Comparison of ENCODE assay signal across 9 cellular contexts in the genomic region with DNA sequence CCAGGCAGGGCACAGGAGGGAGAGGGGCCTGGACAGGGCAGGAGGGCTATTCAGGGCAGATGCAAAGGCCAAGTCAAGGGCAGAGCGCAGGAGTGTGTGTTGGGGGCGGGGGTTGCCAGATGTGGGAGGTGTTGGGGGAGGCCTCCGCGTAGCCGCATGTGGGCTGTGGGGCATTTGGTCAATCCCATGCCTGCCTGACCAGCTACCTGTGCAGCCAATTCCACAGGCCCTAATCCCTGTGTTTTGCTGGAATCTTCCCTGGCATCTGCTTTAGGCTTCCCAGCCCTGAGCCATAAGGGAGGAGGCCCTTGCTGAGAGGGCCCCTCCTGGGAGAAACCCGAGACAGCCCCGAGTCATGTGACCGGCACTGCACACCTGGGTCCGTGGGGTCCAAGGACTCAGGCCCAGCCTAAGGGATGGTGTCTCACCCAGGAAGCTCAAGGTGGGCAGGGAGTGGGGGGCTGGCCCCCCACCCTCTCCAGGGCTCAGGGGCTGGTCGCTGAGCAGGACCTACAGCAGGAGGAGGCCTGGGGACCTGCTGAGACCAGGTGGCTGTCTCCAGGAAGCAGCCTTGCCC. TPM values are rescaled to one million over a fixed set of nuclear protein-coding genes. Genes with fewer than 3 reads are reported as not detected.
DNase-seq lines count a peak whose midpoint lies in the region; ATAC-seq, FAIRE-seq and TF ChIP-seq lines count a peak whose summit lies in the region.
"Had no signal": no experiment of that assay in that cellular context is flagged by ENCODE, and none has a peak within 500 bp of the region (broad histone marks: within the 10 kb centered on the region; RNA-seq: fewer than 3 reads in every experiment).

No MANE protein-coding gene starts in this region.

- peak overlapping the region; percentile 98 for H3K27ac Mint-ChIP-seq in activated CD8-positive, alpha-beta T cell treated with anti-CD3 and anti-CD28 coated beads, Interleukin-2, amount 10 ng/mL, durations not matched to agents 7 days and 5 days

- H3K9ac ChIP-seq in HepG2 (ENCODE audit: insufficient read depth, low read depth, low read length) = no peak overlapping the region

- H3K27me3 Mint-ChIP-seq in activated CD8-positive, alpha-beta T cell treated with anti-CD3 and anti-CD28 coated beads, Interleukin-2, amount 10 ng/mL, durations not matched to agents 7 days and 5 days (ENCODE audit: low read depth) = no peaks in the 10 kb centered on the region
- H3K27me3 Mint-ChIP-seq: brain had no signal

- no peak for TF ChIP-seq CTCF in HepG2 (CRISPR knock-in tag; IDR thresholded peaks at IDR 0.05)

- H3K79me2 ChIP-seq in HepG2 (ENCODE audit: insufficient read depth, low read length) = no peaks in the 10 kb centered on the region

- POLR2A ChIA-PET in activated CD8-positive, alpha-beta T cell treated with anti-CD3 and anti-CD28 coated beads, Interleukin-2, amount 10 ng/mL, durations not matched to agents 7 days and 5 days (lab: Charles Lee) = interaction anchor here (0.8 to 5.3 kb wide), 7 partner anchors 10 to 57 kb away, joined by 3 to 56 read pairs (median 5); partner anchors contain the start of genes IL27RA and RFX1
- POLR2A ChIA-PET in HepG2 (lab: Yijun Ruan, JAX) = no interaction called here

- in situ Hi-C loops in HepG2 (cut with HindIII; ENCODE audit: extremely low pct_ligation_motif_present, low pct_unique_long_range_greater_than_20kb) = no loop called here

- no peak overlapping the region for H2AFZ ChIP-seq in HepG2 (ENCODE audit: low read length)

- TF ChIP-seq POLR2A in HepG2 (IDR thresholded peaks at IDR 0.05; ENCODE audit: insufficient read depth in 1 of 2, low read depth in 2 of 2, low read length in 2 of 2) = no peak

- TF ChIP-seq EP300 in HepG2 (IDR thresholded peaks at IDR 0.05; ENCODE audit: low read depth in 2 of 2, low read length in 2 of 2) = no peak
- no peak for TF ChIP-seq EP300 in HepG2 (CRISPR knock-in tag; IDR thresholded peaks at IDR 0.05; ENCODE audit: borderline replicate concordance)

- WGBS in HepG2 (ENCODE audit: low lambda C conversion rate) = 58% methylated on average over 2 of the region's 10 CpGs

- peak overlapping the region; percentile 33; the same call in 1 of the 2 replicates for H3K4me2 ChIP-seq in HepG2 (ENCODE audit: low read depth, low read length)

- CTCF ChIA-PET in activated CD8-positive, alpha-beta T cell treated with anti-CD3 and anti-CD28 coated beads, Interleukin-2, amount 10 ng/mL, durations not matched to agents 7 days and 5 days (lab: Charles Lee) = interaction anchor here (1.1 to 2.7 kb wide), 6 partner anchors 15 to 105 kb away, joined by 3 to 9 read pairs (median 4); partner anchors contain the start of gene DCAF15
- CTCF ChIA-PET in HepG2 (lab: Yijun Ruan, JAX; ENCODE audit: low intra/inter-chr PET ratio, low total read pairs) = no interaction called here

- no TSS peak for BruUV-seq in HepG2 (replicated peaks; lab: Mats Ljungman, UMichigan)

- no peak for TF ChIP-seq RAD21 in HepG2 (CRISPR knock-in tag; IDR thresholded peaks at IDR 0.05)

- peaks cover 35% of the 10 kb centered on the region for H3K4me1 ChIP-seq in HepG2 (ENCODE audit: insufficient read depth, low read length)

- peak; percentile 12 for ATAC-seq in HG03439 (IDR thresholded peaks at IDR 0.05; ENCODE audit: unreplicated experiment)
- peak; percentile 1 for ATAC-seq in activated CD8-positive, alpha-beta T cell treated with anti-CD3 and anti-CD28 coated beads, Interleukin-2, amount 10 ng/mL, durations not matched to agents 7 days and 5 days
- ATAC-seq in HepG2 = peak; percentile 32
- no peak for ATAC-seq in HG03097 (IDR thresholded peaks at IDR 0.05; ENCODE audit: low FRiP score, unreplicated experiment)

- intact Hi-C loops in HepG2 (cut with micrococcal nuclease; ENCODE audit: unreplicated experiment) = no loop called here

- H3K27me3 ChIP-seq in HepG2 (ENCODE audit: control insufficient read depth in 1 of 2, insufficient read depth in 2 of 2, low read length in 2 of 2) = no peaks in the 10 kb centered on the region

- peaks cover 5 to 16% of the 10 kb centered on the region in 2 experiments; a peak in 3 of 5 replicates for H3K36me3 ChIP-seq in HepG2 (replicated peaks in 1 of 2; ENCODE audit: control insufficient read depth in 1 of 2, insufficient read depth in 2 of 2, low read length in 2 of 2)

- peaks cover 91% of the 10 kb centered on the region for H3K4me1 Mint-ChIP-seq in activated CD8-positive, alpha-beta T cell treated with anti-CD3 and anti-CD28 coated beads, Interleukin-2, amount 10 ng/mL, durations not matched to agents 7 days and 5 days (ENCODE audit: low read depth)
- H3K4me1 Mint-ChIP-seq: brain had no signal

- H3K4me3 Mint-ChIP-seq in activated CD8-positive, alpha-beta T cell treated with anti-CD3 and anti-CD28 coated beads, Interleukin-2, amount 10 ng/mL, durations not matched to agents 7 days and 5 days = peak overlapping the region; percentile 69
- H3K4me3 Mint-ChIP-seq: brain had no signal

- no peaks in the 10 kb centered on the region for H4K20me1 ChIP-seq in HepG2 (ENCODE audit: insufficient read depth, low read length)

- H3K9me3 Mint-ChIP-seq in activated CD8-positive, alpha-beta T cell treated with anti-CD3 and anti-CD28 coated beads, Interleukin-2, amount 10 ng/mL, durations not matched to agents 7 days and 5 days (ENCODE audit: insufficient read depth) = no peaks in the 10 kb centered on the region
- H3K9me3 Mint-ChIP-seq: brain had no signal

- DNase-seq in stimulated activated CD4-positive, alpha-beta T cell treated with anti-CD3 and anti-CD28 coated beads, Interleukin-4, amount 100 ng/mL, for 1 hour = peak; percentile 31
- no peak for DNase-seq in stimulated activated CD4-positive, alpha-beta T cell treated with anti-CD3 and anti-CD28 coated beads, Interleukin-12 subunit alpha, Interleukin-12 subunit beta, amount 100 ng/mL, for 4 hours
- DNase-seq in activated CD8-positive, alpha-beta T cell treated with anti-CD3 and anti-CD28 coated beads, Interleukin-2, amount 10 ng/mL, durations not matched to agents 7 days and 5 days = no peak
- DNase-seq in HepG2 (ENCODE audit: low spot score) = no peak
- DNase-seq in NCI-H748 (lab: John Stamatoyannopoulos, UW; ENCODE audit: unreplicated experiment) = no peak
- no peak for DNase-seq in nucleus accumbens (lab: John Stamatoyannopoulos, UW)

- H3K4me3 ChIP-seq in HepG2 (replicated peaks in 1 of 3; ENCODE audit: insufficient read depth in 1 of 3, low read depth in 2 of 3, low read length in 3 of 3) = no peak overlapping the region

- no peak for FAIRE-seq in HepG2 (lab: Jason Lieb, UNC)

- peak overlapping the region; percentile 5 for H3K27ac ChIP-seq in HepG2 (ENCODE audit: extremely low read length, insufficient read depth, low read length)

- no peaks in the 10 kb centered on the region for H3K9me3 ChIP-seq in HepG2 (ENCODE audit: low read length)

- peaks cover 35% of the 10 kb centered on the region for H3K36me3 Mint-ChIP-seq in activated CD8-positive, alpha-beta T cell treated with anti-CD3 and anti-CD28 coated beads, Interleukin-2, amount 10 ng/mL, durations not matched to agents 7 days and 5 days (ENCODE audit: low read depth)

RNA-seq across cellular contexts. Expression of gene RFX1, which starts 20.3 kb away (rescaled TPM):
- 10 to 100 TPM; 15.9 to 17.7 TPM for total RNA-seq in activated CD8-positive, alpha-beta T cell treated with anti-CD3 and anti-CD28 coated beads, Interleukin-2, amount 10 ng/mL, durations not matched to agents 7 days and 5 days
- total RNA-seq in HepG2 (2016; rRNA removed; fragmentation: Illumina TruSeq; extraction: Trizol) = 1.3 and 1.4 TPM in 2 replicates
- total RNA-seq in HepG2 (2016; cell fraction: cytosol; rRNA removed; fragmentation: Illumina TruSeq; extraction: Trizol; ENCODE audit: low read depth) = 0.62 and 1.0 TPM in 2 replicates
- 1.2 and 1.9 TPM in 2 replicates for total RNA-seq in HepG2 (2016; cell fraction: insoluble cytoplasmic fraction; rRNA removed; fragmentation: Illumina TruSeq; extraction: Trizol)
- total RNA-seq in HepG2 (2016; cell fraction: membrane; rRNA removed; fragmentation: Illumina TruSeq; extraction: Trizol) = 1.2 and 1.6 TPM in 2 replicates
- 2.1 and 2.3 TPM in 2 replicates for total RNA-seq in HepG2 (2016; cell fraction: nucleus; rRNA removed; fragmentation: Illumina TruSeq; extraction: Trizol)
- polyA plus RNA-seq in HepG2 (2011; rRNA removed) = 0.56 and 1.1 TPM in 2 replicates
- 0.14 and 0.17 TPM in 2 replicates for polyA plus RNA-seq in HepG2 (2011; cell fraction: cytosol; rRNA removed)
- polyA plus RNA-seq in HepG2 (2011; cell fraction: nucleus; rRNA removed) = 5.8 and 9.2 TPM in 2 replicates
- polyA plus RNA-seq in HepG2 (2012) = 2.1 and 3.0 TPM in 2 replicates
- polyA plus RNA-seq in HepG2 (2016; cell fraction: cytosol; fragmentation: Illumina TruSeq; extraction: Trizol; ENCODE audit: low read depth) = 0.23 and 0.45 TPM in 2 replicates
- 1.9 and 3.5 TPM in 2 replicates for polyA plus RNA-seq in HepG2 (2016; cell fraction: insoluble cytoplasmic fraction; fragmentation: Illumina TruSeq; extraction: Trizol; ENCODE audit: low read depth)
- 0.90 and 1.1 TPM in 2 replicates for polyA plus RNA-seq in HepG2 (2016; cell fraction: membrane; fragmentation: Illumina TruSeq; extraction: Trizol; ENCODE audit: low read depth)
- polyA plus RNA-seq in HepG2 (2016; cell fraction: nucleus; fragmentation: Illumina TruSeq; extraction: Trizol; ENCODE audit: insufficient read depth, low read depth) = 8.9 and 9.5 TPM in 2 replicates
- 1.2 and 1.4 TPM in 2 replicates for polyA minus RNA-seq in HepG2 (2011; rRNA and poly(A)+ RNA removed; ENCODE audit: low replicate concordance)
- polyA minus RNA-seq in HepG2 (2011; cell fraction: cytosol; rRNA and poly(A)+ RNA removed) = 1.5 and 2.4 TPM in 2 replicates
- polyA minus RNA-seq in HepG2 (2011; cell fraction: nucleus; rRNA and poly(A)+ RNA removed) = 1.1 and 3.0 TPM in 2 replicates

RNA-seq across cellular contexts. Expression of gene DCAF15, which starts 33.5 kb away (rescaled TPM):
- total RNA-seq in activated CD8-positive, alpha-beta T cell treated with anti-CD3 and anti-CD28 coated beads, Interleukin-2, amount 10 ng/mL, durations not matched to agents 7 days and 5 days = 100 to 1,000 TPM in 1 of 2 experiments, 10 to 100 TPM in 1; 90.1 to 104 TPM
- 8.5 and 14.0 TPM in 2 replicates for total RNA-seq in HepG2 (2016; rRNA removed; fragmentation: Illumina TruSeq; extraction: Trizol)
- 11.3 and 12.1 TPM in 2 replicates for total RNA-seq in HepG2 (2016; cell fraction: cytosol; rRNA removed; fragmentation: Illumina TruSeq; extraction: Trizol; ENCODE audit: low read depth)
- total RNA-seq in HepG2 (2016; cell fraction: insoluble cytoplasmic fraction; rRNA removed; fragmentation: Illumina TruSeq; extraction: Trizol) = 7.3 and 14.2 TPM in 2 replicates
- total RNA-seq in HepG2 (2016; cell fraction: membrane; rRNA removed; fragmentation: Illumina TruSeq; extraction: Trizol) = 13.3 and 15.4 TPM in 2 replicates
- 12.9 and 17.6 TPM in 2 replicates for total RNA-seq in HepG2 (2016; cell fraction: nucleus; rRNA removed; fragmentation: Illumina TruSeq; extraction: Trizol)
- 13.5 and 13.6 TPM in 2 replicates for polyA plus RNA-seq in HepG2 (2011; rRNA removed)
- 5.9 and 10.2 TPM in 2 replicates for polyA plus RNA-seq in HepG2 (2011; cell fraction: cytosol; rRNA removed)
- 69.0 and 111 TPM in 2 replicates for polyA plus RNA-seq in HepG2 (2011; cell fraction: nucleus; rRNA removed)
- 9.5 and 10.5 TPM in 2 replicates for polyA plus RNA-seq in HepG2 (2012)
- 8.3 and 9.9 TPM in 2 replicates for polyA plus RNA-seq in HepG2 (2016; cell fraction: cytosol; fragmentation: Illumina TruSeq; extraction: Trizol; ENCODE audit: low read depth)
- polyA plus RNA-seq in HepG2 (2016; cell fraction: insoluble cytoplasmic fraction; fragmentation: Illumina TruSeq; extraction: Trizol; ENCODE audit: low read depth) = 15.3 and 20.8 TPM in 2 replicates
- 8.6 TPM in 2 replicates for polyA plus RNA-seq in HepG2 (2016; cell fraction: membrane; fragmentation: Illumina TruSeq; extraction: Trizol; ENCODE audit: low read depth)
- 52.7 and 54.2 TPM in 2 replicates for polyA plus RNA-seq in HepG2 (2016; cell fraction: nucleus; fragmentation: Illumina TruSeq; extraction: Trizol; ENCODE audit: insufficient read depth, low read depth)
- 18.8 and 26.1 TPM in 2 replicates for polyA minus RNA-seq in HepG2 (2011; rRNA and poly(A)+ RNA removed; ENCODE audit: low replicate concordance)
- 6.5 and 8.8 TPM in 2 replicates for polyA minus RNA-seq in HepG2 (2011; cell fraction: cytosol; rRNA and poly(A)+ RNA removed)
- 12.1 and 15.6 TPM in 2 replicates for polyA minus RNA-seq in HepG2 (2011; cell fraction: nucleus; rRNA and poly(A)+ RNA removed)

RNA-seq across cellular contexts. Expression of gene RLN3, which starts 42.1 kb away (rescaled TPM):
- not detected for total RNA-seq in activated CD8-positive, alpha-beta T cell treated with anti-CD3 and anti-CD28 coated beads, Interleukin-2, amount 10 ng/mL, durations not matched to agents 7 days and 5 days
- not detected in 2 replicates for total RNA-seq in HepG2 (2016; rRNA removed; fragmentation: Illumina TruSeq; extraction: Trizol)
- total RNA-seq in HepG2 (2016; cell fraction: cytosol; rRNA removed; fragmentation: Illumina TruSeq; extraction: Trizol; ENCODE audit: low read depth) = not detected in 2 replicates
- not detected in 2 replicates for total RNA-seq in HepG2 (2016; cell fraction: insoluble cytoplasmic fraction; rRNA removed; fragmentation: Illumina TruSeq; extraction: Trizol)
- total RNA-seq in HepG2 (2016; cell fraction: membrane; rRNA removed; fragmentation: Illumina TruSeq; extraction: Trizol) = not detected in 2 replicates
- not detected in 2 replicates for total RNA-seq in HepG2 (2016; cell fraction: nucleus; rRNA removed; fragmentation: Illumina TruSeq; extraction: Trizol)
- not detected in 2 replicates for polyA plus RNA-seq in HepG2 (2011; rRNA removed)
- polyA plus RNA-seq in HepG2 (2011; cell fraction: cytosol; rRNA removed) = not detected in 2 replicates
- polyA plus RNA-seq in HepG2 (2011; cell fraction: nucleus; rRNA removed) = not detected in 2 replicates
- not detected in 2 replicates for polyA plus RNA-seq in HepG2 (2012)
- not detected in 2 replicates for polyA plus RNA-seq in HepG2 (2016; cell fraction: cytosol; fragmentation: Illumina TruSeq; extraction: Trizol; ENCODE audit: low read depth)
- polyA plus RNA-seq in HepG2 (2016; cell fraction: insoluble cytoplasmic fraction; fragmentation: Illumina TruSeq; extraction: Trizol; ENCODE audit: low read depth) = not detected in 2 replicates
- polyA plus RNA-seq in HepG2 (2016; cell fraction: membrane; fragmentation: Illumina TruSeq; extraction: Trizol; ENCODE audit: low read depth) = not detected in 2 replicates
- not detected in 2 replicates for polyA plus RNA-seq in HepG2 (2016; cell fraction: nucleus; fragmentation: Illumina TruSeq; extraction: Trizol; ENCODE audit: insufficient read depth, low read depth)
- polyA minus RNA-seq in HepG2 (2011; rRNA and poly(A)+ RNA removed; ENCODE audit: low replicate concordance) = not detected in 2 replicates
- not detected in 2 replicates for polyA minus RNA-seq in HepG2 (2011; cell fraction: cytosol; rRNA and poly(A)+ RNA removed)
- not detected in 2 replicates for polyA minus RNA-seq in HepG2 (2011; cell fraction: nucleus; rRNA and poly(A)+ RNA removed)

RNA-seq across cellular contexts. Expression of gene IL27RA, which starts 45.7 kb away (rescaled TPM):
- total RNA-seq in activated CD8-positive, alpha-beta T cell treated with anti-CD3 and anti-CD28 coated beads, Interleukin-2, amount 10 ng/mL, durations not matched to agents 7 days and 5 days = 10 to 100 TPM; 39.7 to 39.8 TPM
- 3.4 and 8.1 TPM in 2 replicates for total RNA-seq in HepG2 (2016; rRNA removed; fragmentation: Illumina TruSeq; extraction: Trizol)
- total RNA-seq in HepG2 (2016; cell fraction: cytosol; rRNA removed; fragmentation: Illumina TruSeq; extraction: Trizol; ENCODE audit: low read depth) = 1.0 and 1.4 TPM in 2 replicates
- total RNA-seq in HepG2 (2016; cell fraction: insoluble cytoplasmic fraction; rRNA removed; fragmentation: Illumina TruSeq; extraction: Trizol) = 3.0 and 8.3 TPM in 2 replicates
- total RNA-seq in HepG2 (2016; cell fraction: membrane; rRNA removed; fragmentation: Illumina TruSeq; extraction: Trizol) = 2.5 and 2.7 TPM in 2 replicates
- total RNA-seq in HepG2 (2016; cell fraction: nucleus; rRNA removed; fragmentation: Illumina TruSeq; extraction: Trizol) = 6.3 and 7.8 TPM in 2 replicates
- polyA plus RNA-seq in HepG2 (2011; rRNA removed) = 3.5 and 5.4 TPM in 2 replicates
- polyA plus RNA-seq in HepG2 (2011; cell fraction: cytosol; rRNA removed) = 3.1 and 3.5 TPM in 2 replicates
- polyA plus RNA-seq in HepG2 (2011; cell fraction: nucleus; rRNA removed) = 2.7 and 3.5 TPM in 2 replicates
- 1.8 and 3.6 TPM in 2 replicates for polyA plus RNA-seq in HepG2 (2012)
- polyA plus RNA-seq in HepG2 (2016; cell fraction: cytosol; fragmentation: Illumina TruSeq; extraction: Trizol; ENCODE audit: low read depth) = 0.75 and 0.87 TPM in 2 replicates
- polyA plus RNA-seq in HepG2 (2016; cell fraction: insoluble cytoplasmic fraction; fragmentation: Illumina TruSeq; extraction: Trizol; ENCODE audit: low read depth) = 2.7 and 3.1 TPM in 2 replicates
- polyA plus RNA-seq in HepG2 (2016; cell fraction: membrane; fragmentation: Illumina TruSeq; extraction: Trizol; ENCODE audit: low read depth) = 1.7 and 2.1 TPM in 2 replicates
- 10.9 and 11.1 TPM in 2 replicates for polyA plus RNA-seq in HepG2 (2016; cell fraction: nucleus; fragmentation: Illumina TruSeq; extraction: Trizol; ENCODE audit: insufficient read depth, low read depth)
- 5.4 and 21.7 TPM in 2 replicates for polyA minus RNA-seq in HepG2 (2011; rRNA and poly(A)+ RNA removed; ENCODE audit: low replicate concordance)
- 1.9 and 2.9 TPM in 2 replicates for polyA minus RNA-seq in HepG2 (2011; cell fraction: cytosol; rRNA and poly(A)+ RNA removed)
- polyA minus RNA-seq in HepG2 (2011; cell fraction: nucleus; rRNA and poly(A)+ RNA removed) = 1.1 and 1.3 TPM in 2 replicates

RNA-seq across cellular contexts. Expression of gene PODNL1, which starts 47.6 kb away (rescaled TPM):
- total RNA-seq in activated CD8-positive, alpha-beta T cell treated with anti-CD3 and anti-CD28 coated beads, Interleukin-2, amount 10 ng/mL, durations not matched to agents 7 days and 5 days = 1 to 10 TPM in 1 of 2 experiments, under 1 TPM in 1; 0.11 to 1.3 TPM
- not detected in 2 replicates for total RNA-seq in HepG2 (2016; rRNA removed; fragmentation: Illumina TruSeq; extraction: Trizol)
- not detected in 2 replicates for total RNA-seq in HepG2 (2016; cell fraction: cytosol; rRNA removed; fragmentation: Illumina TruSeq; extraction: Trizol; ENCODE audit: low read depth)
- not detected in 2 replicates for total RNA-seq in HepG2 (2016; cell fraction: insoluble cytoplasmic fraction; rRNA removed; fragmentation: Illumina TruSeq; extraction: Trizol)
- total RNA-seq in HepG2 (2016; cell fraction: membrane; rRNA removed; fragmentation: Illumina TruSeq; extraction: Trizol) = 0.17 TPM in 1 of 2 replicates, not detected in the other
- total RNA-seq in HepG2 (2016; cell fraction: nucleus; rRNA removed; fragmentation: Illumina TruSeq; extraction: Trizol) = not detected in 2 replicates
- polyA plus RNA-seq in HepG2 (2011; rRNA removed) = 0.18 TPM in 1 of 2 replicates, not detected in the other
- polyA plus RNA-seq in HepG2 (2011; cell fraction: cytosol; rRNA removed) = 0.15 TPM in 1 of 2 replicates, not detected in the other
- 0.26 TPM in 2 replicates for polyA plus RNA-seq in HepG2 (2011; cell fraction: nucleus; rRNA removed)
- polyA plus RNA-seq in HepG2 (2012) = 0.19 and 0.24 TPM in 2 replicates
- not detected in 2 replicates for polyA plus RNA-seq in HepG2 (2016; cell fraction: cytosol; fragmentation: Illumina TruSeq; extraction: Trizol; ENCODE audit: low read depth)
- not detected in 2 replicates for polyA plus RNA-seq in HepG2 (2016; cell fraction: insoluble cytoplasmic fraction; fragmentation: Illumina TruSeq; extraction: Trizol; ENCODE audit: low read depth)
- polyA plus RNA-seq in HepG2 (2016; cell fraction: membrane; fragmentation: Illumina TruSeq; extraction: Trizol; ENCODE audit: low read depth) = not detected in 2 replicates
- polyA plus RNA-seq in HepG2 (2016; cell fraction: nucleus; fragmentation: Illumina TruSeq; extraction: Trizol; ENCODE audit: insufficient read depth, low read depth) = not detected in 2 replicates
- 0.54 TPM in 1 of 2 replicates, not detected in the other for polyA minus RNA-seq in HepG2 (2011; rRNA and poly(A)+ RNA removed; ENCODE audit: low replicate concordance)
- not detected in 2 replicates for polyA minus RNA-seq in HepG2 (2011; cell fraction: cytosol; rRNA and poly(A)+ RNA removed)
- not detected in 2 replicates for polyA minus RNA-seq in HepG2 (2011; cell fraction: nucleus; rRNA and poly(A)+ RNA removed)
